In the genomic region with DNA sequence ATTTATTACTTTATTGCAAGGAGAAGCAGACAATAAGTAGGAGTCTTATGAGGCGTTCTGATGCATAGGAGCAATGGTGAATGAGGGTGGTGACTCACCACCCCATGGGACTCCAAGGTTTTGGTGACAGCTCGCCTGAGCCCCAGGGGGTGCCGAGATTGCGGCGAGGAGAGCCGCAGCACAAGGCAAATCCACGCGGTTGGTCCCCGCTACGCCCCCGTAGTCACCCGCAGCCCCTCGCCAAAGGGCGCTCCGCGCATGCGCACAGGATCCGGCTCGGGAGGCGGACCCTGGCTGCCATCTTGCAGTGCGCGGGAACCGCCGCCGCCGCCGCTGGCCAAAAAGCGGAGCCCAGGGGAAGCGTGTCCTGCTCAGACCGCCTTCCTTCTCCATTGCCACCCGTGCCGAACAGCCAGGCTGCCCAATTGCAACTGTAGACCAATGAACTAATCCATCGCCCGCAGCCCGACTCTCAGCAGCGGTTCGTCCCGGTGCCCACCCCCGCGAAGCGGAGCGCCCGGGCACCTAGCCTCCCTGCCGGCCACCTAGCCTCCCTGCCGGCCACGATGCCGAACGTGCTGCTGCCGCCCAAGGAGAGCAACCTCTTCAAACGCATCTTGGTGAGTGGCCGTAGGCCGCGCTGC, we compare ENCODE assay signal across 8 cellular contexts. TPM values are rescaled to one million over a fixed set of nuclear protein-coding genes. Genes with fewer than 3 reads are reported as not detected.
DNase-seq lines count a peak whose midpoint lies in the region; ATAC-seq and TF ChIP-seq lines count a peak whose summit lies in the region.

A gene (plus strand): TSS at position 305 of the 644 bp plus-strand sequence. CDS start 262 bp downstream, at position 567.

- POLR2A ChIA-PET in WTC11 (lab: Charles Lee) = no interaction called here

- peak within 1 kb of the TSS; percentile 85 to 97 for H3K4me3 ChIP-seq in cardiac fibroblast (replicated peaks in 1 of 2; ENCODE audit: low read depth in 2 of 2, low read length in 2 of 2)

- H3K9me3 Mint-ChIP-seq in WTC11 (no peaks in the 10 kb centered on the region), immature natural killer cell (no peaks in the 10 kb centered on the region)

- H3K4me1 Mint-ChIP-seq in WTC11 (peaks cover 41% of the 10 kb centered on the region), immature natural killer cell (peaks cover 44 to 53% of the 10 kb centered on the region in 2 donors)

- no peak for TF ChIP-seq CTCF in WTC11 (IDR thresholded peaks at IDR 0.05)
- no peak for TF ChIP-seq CTCF in cardiac fibroblast (IDR thresholded peaks at IDR 0.05; ENCODE audit: low read depth, low read length)

- H3K4me3 Mint-ChIP-seq in WTC11 (peak within 1 kb of the TSS; percentile 96), immature natural killer cell (peak within 1 kb of the TSS; percentile 93 to 98 (median 95))

- ATAC-seq in GM18907 (IDR thresholded peaks at IDR 0.05; ENCODE audit: unreplicated experiment) (peak; percentile 68), HG03139 (IDR thresholded peaks at IDR 0.05; ENCODE audit: unreplicated experiment) (peak; percentile 53), WTC11 (peak; percentile 83)

- peak within 1 kb of the TSS; percentile 92 for H3K27ac Mint-ChIP-seq in WTC11
- H3K27ac Mint-ChIP-seq in immature natural killer cell = peak within 1 kb of the TSS; percentile 89 to 94 (median 94)

- CTCF ChIA-PET in WTC11 (lab: Charles Lee) = no interaction called here

- DNase-seq in AG08396 (ENCODE audit: low spot score) (peak; percentile 97), NCI-H226 (peak; percentile 66), WTC11 (ENCODE audit: low spot score) (peak; percentile 94), cardiac fibroblast (ENCODE audit: low read depth in 2 of 2) (peak; percentile 87 to 91), immature natural killer cell (peak; percentile 93 to 95 (median 95)), smooth muscle cell of the brain vasculature (ENCODE audit: low read depth, low spot score) (peak; percentile 62)

- no peaks in the 10 kb centered on the region for H3K36me3 Mint-ChIP-seq in WTC11
- H3K36me3 Mint-ChIP-seq in immature natural killer cell = no peaks in the 10 kb centered on the region

- H3K27me3 Mint-ChIP-seq in WTC11 (ENCODE audit: low read depth) = no peaks in the 10 kb centered on the region
- peaks cover 10 to 16% (median 14%) of the 10 kb centered on the region in 3 donors for H3K27me3 Mint-ChIP-seq in immature natural killer cell (ENCODE audit: low read depth in 3 of 3)

TF ChIP-seq in WTC11, 78 proteins besides CTCF, POLR2A, EP300 and RAD21 (continues in another document):
- TF ChIP-seq, protein P1, sequence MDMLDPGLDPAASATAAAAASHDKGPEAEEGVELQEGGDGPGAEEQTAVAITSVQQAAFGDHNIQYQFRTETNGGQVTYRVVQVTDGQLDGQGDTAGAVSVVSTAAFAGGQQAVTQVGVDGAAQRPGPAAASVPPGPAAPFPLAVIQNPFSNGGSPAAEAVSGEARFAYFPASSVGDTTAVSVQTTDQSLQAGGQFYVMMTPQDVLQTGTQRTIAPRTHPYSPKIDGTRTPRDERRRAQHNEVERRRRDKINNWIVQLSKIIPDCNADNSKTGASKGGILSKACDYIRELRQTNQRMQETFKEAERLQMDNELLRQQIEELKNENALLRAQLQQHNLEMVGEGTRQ (CRISPR knock-in tag; IDR thresholded peaks at IDR 0.05) = 0 out of 2 replicates have a peak, but pooled peaks have one; percentile 11
- TF ChIP-seq ZNF121 (CRISPR knock-in tag; IDR thresholded peaks at IDR 0.05) (no peak), SP1 (CRISPR knock-in tag; conservative IDR thresholded peaks at IDR 0.05) (peak; percentile 69), ZNF263 (CRISPR knock-in tag; IDR thresholded peaks at IDR 0.05; ENCODE audit: low read depth) (no peak), ZNF138 (CRISPR knock-in tag; conservative IDR thresholded peaks at IDR 0.05) (no peak), ETV6 (CRISPR knock-in tag; IDR thresholded peaks at IDR 0.05) (peak; percentile 65), NFE2L1 (CRISPR knock-in tag; IDR thresholded peaks at IDR 0.05) (0 out of 2 replicates have a peak, but pooled peaks have one; percentile 55), NFYB (CRISPR knock-in tag; conservative IDR thresholded peaks at IDR 0.05; ENCODE audit: low read depth) (peak; percentile 36), TP53 (CRISPR knock-in tag; IDR thresholded peaks at IDR 0.05) (0 out of 2 replicates have a peak, but pooled peaks have one; percentile 41), ZNF219 (CRISPR knock-in tag; IDR thresholded peaks at IDR 0.05; ENCODE audit: borderline replicate concordance) (0 out of 2 replicates have a peak, but pooled peaks have one; percentile 33), FOXK1 (CRISPR knock-in tag; IDR thresholded peaks at IDR 0.05) (peak; percentile 60; the same call in 1 of the 2 replicates)
- TF ChIP-seq, protein P2, sequence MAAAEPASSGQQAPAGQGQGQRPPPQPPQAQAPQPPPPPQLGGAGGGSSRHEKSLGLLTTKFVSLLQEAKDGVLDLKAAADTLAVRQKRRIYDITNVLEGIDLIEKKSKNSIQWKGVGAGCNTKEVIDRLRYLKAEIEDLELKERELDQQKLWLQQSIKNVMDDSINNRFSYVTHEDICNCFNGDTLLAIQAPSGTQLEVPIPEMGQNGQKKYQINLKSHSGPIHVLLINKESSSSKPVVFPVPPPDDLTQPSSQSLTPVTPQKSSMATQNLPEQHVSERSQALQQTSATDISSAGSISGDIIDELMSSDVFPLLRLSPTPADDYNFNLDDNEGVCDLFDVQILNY (CRISPR knock-in tag; IDR thresholded peaks at IDR 0.05) = peak; percentile 88
- TF ChIP-seq, protein P3, sequence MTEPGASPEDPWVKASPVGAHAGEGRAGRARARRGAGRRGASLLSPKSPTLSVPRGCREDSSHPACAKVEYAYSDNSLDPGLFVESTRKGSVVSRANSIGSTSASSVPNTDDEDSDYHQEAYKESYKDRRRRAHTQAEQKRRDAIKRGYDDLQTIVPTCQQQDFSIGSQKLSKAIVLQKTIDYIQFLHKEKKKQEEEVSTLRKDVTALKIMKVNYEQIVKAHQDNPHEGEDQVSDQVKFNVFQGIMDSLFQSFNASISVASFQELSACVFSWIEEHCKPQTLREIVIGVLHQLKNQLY (CRISPR knock-in tag; IDR thresholded peaks at IDR 0.05) = no peak
- TF ChIP-seq, protein P4, sequence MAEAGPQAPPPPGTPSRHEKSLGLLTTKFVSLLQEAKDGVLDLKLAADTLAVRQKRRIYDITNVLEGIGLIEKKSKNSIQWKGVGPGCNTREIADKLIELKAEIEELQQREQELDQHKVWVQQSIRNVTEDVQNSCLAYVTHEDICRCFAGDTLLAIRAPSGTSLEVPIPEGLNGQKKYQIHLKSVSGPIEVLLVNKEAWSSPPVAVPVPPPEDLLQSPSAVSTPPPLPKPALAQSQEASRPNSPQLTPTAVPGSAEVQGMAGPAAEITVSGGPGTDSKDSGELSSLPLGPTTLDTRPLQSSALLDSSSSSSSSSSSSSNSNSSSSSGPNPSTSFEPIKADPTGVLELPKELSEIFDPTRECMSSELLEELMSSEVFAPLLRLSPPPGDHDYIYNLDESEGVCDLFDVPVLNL (CRISPR knock-in tag; IDR thresholded peaks at IDR 0.05; ENCODE audit: borderline replicate concordance, low read depth) = peak; percentile 58; the same call in 1 of the 2 replicates
- TF ChIP-seq, protein P5, sequence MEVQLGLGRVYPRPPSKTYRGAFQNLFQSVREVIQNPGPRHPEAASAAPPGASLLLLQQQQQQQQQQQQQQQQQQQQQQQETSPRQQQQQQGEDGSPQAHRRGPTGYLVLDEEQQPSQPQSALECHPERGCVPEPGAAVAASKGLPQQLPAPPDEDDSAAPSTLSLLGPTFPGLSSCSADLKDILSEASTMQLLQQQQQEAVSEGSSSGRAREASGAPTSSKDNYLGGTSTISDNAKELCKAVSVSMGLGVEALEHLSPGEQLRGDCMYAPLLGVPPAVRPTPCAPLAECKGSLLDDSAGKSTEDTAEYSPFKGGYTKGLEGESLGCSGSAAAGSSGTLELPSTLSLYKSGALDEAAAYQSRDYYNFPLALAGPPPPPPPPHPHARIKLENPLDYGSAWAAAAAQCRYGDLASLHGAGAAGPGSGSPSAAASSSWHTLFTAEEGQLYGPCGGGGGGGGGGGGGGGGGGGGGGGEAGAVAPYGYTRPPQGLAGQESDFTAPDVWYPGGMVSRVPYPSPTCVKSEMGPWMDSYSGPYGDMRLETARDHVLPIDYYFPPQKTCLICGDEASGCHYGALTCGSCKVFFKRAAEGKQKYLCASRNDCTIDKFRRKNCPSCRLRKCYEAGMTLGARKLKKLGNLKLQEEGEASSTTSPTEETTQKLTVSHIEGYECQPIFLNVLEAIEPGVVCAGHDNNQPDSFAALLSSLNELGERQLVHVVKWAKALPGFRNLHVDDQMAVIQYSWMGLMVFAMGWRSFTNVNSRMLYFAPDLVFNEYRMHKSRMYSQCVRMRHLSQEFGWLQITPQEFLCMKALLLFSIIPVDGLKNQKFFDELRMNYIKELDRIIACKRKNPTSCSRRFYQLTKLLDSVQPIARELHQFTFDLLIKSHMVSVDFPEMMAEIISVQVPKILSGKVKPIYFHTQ (CRISPR knock-in tag; IDR thresholded peaks at IDR 0.05) = no peak
- TF ChIP-seq, protein P6, sequence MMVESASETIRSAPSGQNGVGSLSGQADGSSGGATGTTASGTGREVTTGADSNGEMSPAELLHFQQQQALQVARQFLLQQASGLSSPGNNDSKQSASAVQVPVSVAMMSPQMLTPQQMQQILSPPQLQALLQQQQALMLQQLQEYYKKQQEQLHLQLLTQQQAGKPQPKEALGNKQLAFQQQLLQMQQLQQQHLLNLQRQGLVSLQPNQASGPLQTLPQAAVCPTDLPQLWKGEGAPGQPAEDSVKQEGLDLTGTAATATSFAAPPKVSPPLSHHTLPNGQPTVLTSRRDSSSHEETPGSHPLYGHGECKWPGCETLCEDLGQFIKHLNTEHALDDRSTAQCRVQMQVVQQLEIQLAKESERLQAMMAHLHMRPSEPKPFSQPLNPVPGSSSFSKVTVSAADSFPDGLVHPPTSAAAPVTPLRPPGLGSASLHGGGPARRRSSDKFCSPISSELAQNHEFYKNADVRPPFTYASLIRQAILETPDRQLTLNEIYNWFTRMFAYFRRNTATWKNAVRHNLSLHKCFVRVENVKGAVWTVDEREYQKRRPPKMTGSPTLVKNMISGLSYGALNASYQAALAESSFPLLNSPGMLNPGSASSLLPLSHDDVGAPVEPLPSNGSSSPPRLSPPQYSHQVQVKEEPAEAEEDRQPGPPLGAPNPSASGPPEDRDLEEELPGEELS (CRISPR knock-in tag; IDR thresholded peaks at IDR 0.05) = peak; percentile 44; the same call in 1 of the 2 replicates

RNA-seq across cellular contexts. Expression of the gene that starts here (rescaled TPM):
- total RNA-seq in WTC11 (2021) = 30.5 to 32.5 TPM (median 32.4 TPM) in 3 replicates
- 10 to 100 TPM in 2 of 3 donors, 1 to 10 TPM in 1; 9.0 to 17.1 (median 10.7) TPM for polyA plus RNA-seq in immature natural killer cell

Comparison
In these comparisons a context has a peak if more than half of its experiments do, and no peak if none do; other contexts are left out.
1. Peak in every context shown above with its lines: DNase-seq, ATAC-seq and H3K4me3 ChIP-seq.